10 cellular contexts compared by ENCODE assay signal in the genomic region with DNA sequence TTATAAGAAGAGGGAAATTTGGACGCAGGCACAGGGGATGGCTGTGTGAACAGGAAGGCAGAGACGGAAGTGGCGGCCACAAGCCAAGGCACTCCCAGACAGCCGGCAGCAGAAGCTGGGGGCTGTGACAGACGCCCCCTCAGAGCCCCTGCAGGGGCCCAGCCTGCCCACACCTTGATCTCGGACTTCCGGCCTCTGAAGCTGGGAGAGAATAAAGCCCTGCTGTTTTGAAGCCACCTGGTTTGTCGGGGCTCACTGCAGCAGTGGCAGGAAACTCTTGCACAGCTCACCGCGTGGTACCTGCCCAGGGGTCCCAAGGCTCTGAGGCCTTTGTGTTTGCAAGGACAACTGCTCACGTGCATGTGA. TPM values are rescaled to one million over a fixed set of nuclear protein-coding genes. Genes with fewer than 3 reads are reported as not detected.
A peak's percentile ranks its signal among the peaks of the same experiment; 100 is the strongest.
DNase-seq lines count a peak whose midpoint lies in the region; ATAC-seq and TF ChIP-seq lines count a peak whose summit lies in the region.
"Had no signal": no experiment of that assay in that cellular context is flagged by ENCODE, and none has a peak within 500 bp of the region (broad histone marks: within the 10 kb centered on the region; RNA-seq: fewer than 3 reads in every experiment).

No MANE protein-coding gene starts in this region.

- H3K27me3 ChIP-seq in CD8-positive, alpha-beta memory T cell (ENCODE audit: insufficient read depth, low read length, poor library complexity, severe bottlenecking) = no peaks in the 10 kb centered on the region
- no peaks in the 10 kb centered on the region for H3K27me3 ChIP-seq in H7 (ENCODE audit: control insufficient read depth, insufficient read depth, low read length)
- H3K27me3 ChIP-seq in naive thymus-derived CD4-positive, alpha-beta T cell (ENCODE audit: control insufficient read depth in 2 of 2, insufficient read depth in 2 of 2, low read length in 2 of 2) = no peaks in the 10 kb centered on the region

- POLR2A ChIA-PET in CD8-positive, alpha-beta memory T cell (lab: Charles Lee) = no interaction called here
- POLR2A ChIA-PET in naive thymus-derived CD4-positive, alpha-beta T cell (lab: Charles Lee) = interaction anchor here (1.6 kb wide), 1 partner anchor 12 kb away, joined by 5 read pairs; no protein-coding TSS in a partner anchor

- TF ChIP-seq POLR2A in erythroblast (IDR thresholded peaks at IDR 0.05; ENCODE audit: low read length) = no peak

- intact Hi-C loops in naive thymus-derived CD4-positive, alpha-beta T cell (cut with micrococcal nuclease) = no loop called here

- no peaks in the 10 kb centered on the region for H3K36me3 ChIP-seq in CD8-positive, alpha-beta memory T cell (ENCODE audit: insufficient read depth, low read length)
- H3K36me3 ChIP-seq in H7 (replicated peaks; ENCODE audit: control insufficient read depth, insufficient read depth, low read length) = no peaks in the 10 kb centered on the region
- no peaks in the 10 kb centered on the region for H3K36me3 ChIP-seq in naive thymus-derived CD4-positive, alpha-beta T cell (ENCODE audit: control insufficient read depth in 2 of 3, insufficient read depth in 3 of 3, low read length in 3 of 3)

- CTCF ChIA-PET in CD8-positive, alpha-beta memory T cell (lab: Charles Lee) = interaction anchor here (0.9 to 1.0 kb wide), 2 partner anchors 21 to 23 kb away, joined by 3 read pairs; no protein-coding TSS in a partner anchor
- CTCF ChIA-PET in naive thymus-derived CD4-positive, alpha-beta T cell (lab: Charles Lee) = interaction anchor here (1.4 to 1.7 kb wide), 2 partner anchors 10 to 21 kb away, joined by 4 to 5 read pairs; no protein-coding TSS in a partner anchor

- peak overlapping the region; percentile 41 to 88 (median 80) for H3K4me3 Mint-ChIP-seq in CD8-positive, alpha-beta memory T cell
- no peak overlapping the region for H3K4me3 Mint-ChIP-seq in activated T-cell treated with anti-CD3 and anti-CD28 coated beads, Interleukin-2, amount 50 U/mL, for 24 hours
- H3K4me3 Mint-ChIP-seq in naive thymus-derived CD4-positive, alpha-beta T cell = peak overlapping the region; percentile 50 to 94 (median 82)

- H3K9me3 ChIP-seq in CD8-positive, alpha-beta memory T cell (ENCODE audit: low read length) = no peaks in the 10 kb centered on the region
- no peaks in the 10 kb centered on the region for H3K9me3 ChIP-seq in naive thymus-derived CD4-positive, alpha-beta T cell (ENCODE audit: control insufficient read depth in 2 of 3, low read length in 3 of 3)

- peak in 1 of 5 donors; percentile 17 for DNase-seq in CD8-positive, alpha-beta memory T cell
- DNase-seq in H7 (peak; percentile 80), NCI-H1436 treated with DMSO at 0.1 percent for 48 hours (lab: John Stamatoyannopoulos, UW) (no peak), erythroblast (lab: John Stamatoyannopoulos, UW) (no peak)
- DNase-seq in activated T-cell treated with anti-CD3 and anti-CD28 coated beads, Interleukin-2, amount 50 U/mL, for 24 hours = peak; percentile 66
- DNase-seq in naive thymus-derived CD4-positive, alpha-beta T cell = peak in 4 of 9 donors; percentile 24 to 41 (median 32)
- DNase-seq: effector CD4-positive, alpha-beta T cell; NCI-H510A treated with DMSO at 0.1 percent for 48 hours had no signal

- H3K4me1 ChIP-seq in CD8-positive, alpha-beta memory T cell (ENCODE audit: insufficient read depth, low read length) = peaks cover 26% of the 10 kb centered on the region
- H3K4me1 ChIP-seq in naive thymus-derived CD4-positive, alpha-beta T cell (ENCODE audit: control insufficient read depth in 2 of 2, insufficient read depth in 2 of 2, low read length in 2 of 2) = peaks cover 7 to 29% of the 10 kb centered on the region in 2 donors

- peak; percentile 51 for ATAC-seq in naive thymus-derived CD4-positive, alpha-beta T cell
- no peak for ATAC-seq in GM18870 (IDR thresholded peaks at IDR 0.05; ENCODE audit: unreplicated experiment)

- no peaks in the 10 kb centered on the region for H3K36me3 Mint-ChIP-seq in CD8-positive, alpha-beta memory T cell
- no peaks in the 10 kb centered on the region for H3K36me3 Mint-ChIP-seq in activated T-cell treated with anti-CD3 and anti-CD28 coated beads, Interleukin-2, amount 50 U/mL, for 24 hours (ENCODE audit: low read depth)
- H3K36me3 Mint-ChIP-seq in naive thymus-derived CD4-positive, alpha-beta T cell = no peaks in the 10 kb centered on the region

- peaks cover 0 to 4% of the 10 kb centered on the region in 2 donors for H3K27me3 Mint-ChIP-seq in CD8-positive, alpha-beta memory T cell
- no peaks in the 10 kb centered on the region for H3K27me3 Mint-ChIP-seq in activated T-cell treated with anti-CD3 and anti-CD28 coated beads, Interleukin-2, amount 50 U/mL, for 24 hours
- H3K27me3 Mint-ChIP-seq in naive thymus-derived CD4-positive, alpha-beta T cell = peaks cover 0 to 2% (median 0%) of the 10 kb centered on the region in 5 donors
- H3K27me3 Mint-ChIP-seq: progenitor cell of endocrine pancreas had no signal

- H3K27ac Mint-ChIP-seq in CD8-positive, alpha-beta memory T cell = peak overlapping the region in 7 of 8 donors; percentile 37 to 85 (median 76)
- H3K27ac Mint-ChIP-seq in activated T-cell treated with anti-CD3 and anti-CD28 coated beads, Interleukin-2, amount 50 U/mL, for 24 hours = peak overlapping the region; percentile 73
- H3K27ac Mint-ChIP-seq in naive thymus-derived CD4-positive, alpha-beta T cell = peak overlapping the region; percentile 29 to 94 (median 83)
- H3K27ac Mint-ChIP-seq: progenitor cell of endocrine pancreas had no signal

- H3K4me3 ChIP-seq in CD8-positive, alpha-beta memory T cell (ENCODE audit: low read length) = peak overlapping the region; percentile 34
- H3K4me3 ChIP-seq in H7 (ENCODE audit: insufficient read depth, low read depth, low read length) = no peak overlapping the region
- H3K4me3 ChIP-seq in naive thymus-derived CD4-positive, alpha-beta T cell (ENCODE audit: low read length) = peak overlapping the region; percentile 37

- no peak overlapping the region for H3K27ac ChIP-seq in CD8-positive, alpha-beta memory T cell (ENCODE audit: low read depth, low read length)
- no peak overlapping the region for H3K27ac ChIP-seq in naive thymus-derived CD4-positive, alpha-beta T cell (ENCODE audit: low read depth, low read length)

- no peaks in the 10 kb centered on the region for H3K9me3 Mint-ChIP-seq in CD8-positive, alpha-beta memory T cell
- no peaks in the 10 kb centered on the region for H3K9me3 Mint-ChIP-seq in activated T-cell treated with anti-CD3 and anti-CD28 coated beads, Interleukin-2, amount 50 U/mL, for 24 hours
- no peaks in the 10 kb centered on the region for H3K9me3 Mint-ChIP-seq in naive thymus-derived CD4-positive, alpha-beta T cell

- peaks cover 14 to 24% (median 15%) of the 10 kb centered on the region in 3 donors for H3K4me1 Mint-ChIP-seq in CD8-positive, alpha-beta memory T cell
- peaks cover 18% of the 10 kb centered on the region for H3K4me1 Mint-ChIP-seq in activated T-cell treated with anti-CD3 and anti-CD28 coated beads, Interleukin-2, amount 50 U/mL, for 24 hours (ENCODE audit: low read depth)
- H3K4me1 Mint-ChIP-seq in naive thymus-derived CD4-positive, alpha-beta T cell = peaks cover 9 to 18% (median 14%) of the 10 kb centered on the region in 7 donors

RNA-seq across cellular contexts. Expression of a gene that starts 13.7 kb away (rescaled TPM):
- total RNA-seq in CD8-positive, alpha-beta memory T cell = 10 to 100 TPM; 10.8 to 12.0 TPM
- 3.4 TPM for polyA plus RNA-seq in CD8-positive, alpha-beta memory T cell
- total RNA-seq in H7 (2014; rRNA removed; shearing (Covaris generic)) = 22.8 and 27.1 TPM in 2 replicates
- total RNA-seq in naive thymus-derived CD4-positive, alpha-beta T cell = 100 to 1,000 TPM in 2 of 5 experiments, 10 to 100 TPM in 3; 14.6 to 209 (median 81.3) TPM
- polyA plus RNA-seq in naive thymus-derived CD4-positive, alpha-beta T cell = 10 to 100 TPM in 1 of 2 donors, 1 to 10 TPM in 1; 1.9 to 10.1 TPM

RNA-seq across cellular contexts. Expression of a gene that starts 27.2 kb away (rescaled TPM):
- 10 to 100 TPM; 18.9 to 21.1 TPM for total RNA-seq in CD8-positive, alpha-beta memory T cell
- 47.7 TPM for polyA plus RNA-seq in CD8-positive, alpha-beta memory T cell
- total RNA-seq in H7 (2014; rRNA removed; shearing (Covaris generic)) = 19.6 and 22.0 TPM in 2 replicates
- total RNA-seq in naive thymus-derived CD4-positive, alpha-beta T cell = 10 to 100 TPM; 15.6 to 61.4 (median 37.8) TPM
- 10 to 100 TPM; 44.0 to 47.9 TPM for polyA plus RNA-seq in naive thymus-derived CD4-positive, alpha-beta T cell

RNA-seq across cellular contexts. Expression of a gene that starts 52.3 kb away (rescaled TPM):
- total RNA-seq in CD8-positive, alpha-beta memory T cell = 10 to 100 TPM; 26.1 to 30.7 TPM
- 33.8 TPM for polyA plus RNA-seq in CD8-positive, alpha-beta memory T cell
- total RNA-seq in H7 (2014; rRNA removed; shearing (Covaris generic)) = 31.5 and 33.1 TPM in 2 replicates
- 10 to 100 TPM; 28.1 to 42.0 (median 36.3) TPM for total RNA-seq in naive thymus-derived CD4-positive, alpha-beta T cell
- 10 to 100 TPM; 25.5 to 37.4 TPM for polyA plus RNA-seq in naive thymus-derived CD4-positive, alpha-beta T cell

RNA-seq across cellular contexts. Expression of a gene that starts 54.7 kb away (rescaled TPM):
- under 1 TPM; 0.49 to 0.63 TPM for total RNA-seq in CD8-positive, alpha-beta memory T cell
- 0.20 TPM for polyA plus RNA-seq in CD8-positive, alpha-beta memory T cell
- 0.55 and 1.6 TPM in 2 replicates for total RNA-seq in H7 (2014; rRNA removed; shearing (Covaris generic))
- 1 to 10 TPM in 1 of 5 experiments, under 1 TPM in 2, not detected in 2; 0.15 to 2.4 (median 0.45) TPM for total RNA-seq in naive thymus-derived CD4-positive, alpha-beta T cell
- under 1 TPM; 0.03 to 0.15 TPM for polyA plus RNA-seq in naive thymus-derived CD4-positive, alpha-beta T cell

Comparison
In these comparisons a context has a peak if more than half of its experiments do, and no peak if none do; other contexts are left out.
1. DNase-seq: peak in H7 (single experiment) and activated T-cell treated with anti-CD3 and anti-CD28 coated beads, Interleukin-2, amount 50 U/mL, for 24 hours (single experiment); none in NCI-H1436 treated with DMSO at 0.1 percent for 48 hours (single experiment) and erythroblast (0 of 2).
2. Peak in every context shown above with its lines, with median percentiles within 50 percentile points of each other: H3K27ac Mint-ChIP-seq.